In the genomic region with DNA sequence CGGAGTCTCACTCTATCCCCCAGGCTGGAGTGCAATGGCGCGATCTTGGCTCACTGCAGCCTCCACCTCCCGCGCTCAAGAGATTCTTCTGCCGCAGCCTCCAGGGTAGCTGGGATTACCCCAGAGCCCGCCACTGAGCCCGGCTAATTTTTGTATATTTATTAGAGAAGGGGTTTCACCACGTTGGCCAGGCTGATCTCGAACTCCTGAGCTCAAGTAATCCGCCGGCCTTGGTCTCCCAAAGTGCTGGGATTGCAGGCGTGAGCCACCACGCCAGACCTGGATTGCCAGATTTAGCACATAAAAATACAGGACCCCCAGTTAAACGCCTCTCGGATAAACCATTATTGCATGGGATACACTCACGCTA, we compare ENCODE assay signal across 1 cellular context.
TF ChIP-seq lines count a peak whose summit lies in the region.

No MANE protein-coding gene starts in this region.

TF ChIP-seq in endothelial cell of umbilical vein, 7 proteins besides CTCF, POLR2A, EP300 and RAD21 (continued from another document):
- TF ChIP-seq POLR2AphosphoS5 (IDR thresholded peaks at IDR 0.05; ENCODE audit: insufficient read depth, low read depth, low read length) = no peak
- TF ChIP-seq GATA2 (IDR thresholded peaks at IDR 0.05; ENCODE audit: insufficient read depth, insufficient read length, low read depth, low read length) = no peak
